ENCODE assay signal across 2 cellular contexts in genomic region chr6:686528-686927, GRCh38.
TF ChIP-seq lines count a peak whose summit lies in the region.

No MANE protein-coding gene starts in this region.

TF ChIP-seq in GM12878, 131 proteins besides CTCF, POLR2A, EP300 and RAD21 (continued from another document):
- no peak for TF ChIP-seq ATF2 (IDR thresholded peaks at IDR 0.05; ENCODE audit: low read length)
- TF ChIP-seq IRF3 (IDR thresholded peaks at IDR 0.05) = no peak
- TF ChIP-seq ZNF687 (IDR thresholded peaks at IDR 0.05) = no peak
- TF ChIP-seq MTA3 (IDR thresholded peaks at IDR 0.05; ENCODE audit: borderline replicate concordance, low read length) = no peak

TF ChIP-seq in neural cell, 6 proteins besides CTCF, POLR2A, EP300 and RAD21:
- TF ChIP-seq REST (IDR thresholded peaks at IDR 0.05; ENCODE audit: borderline replicate concordance) (no peak), MXI1 (conservative IDR thresholded peaks at IDR 0.05; ENCODE audit: poor library complexity, severe bottlenecking) (no peak), TAF1 (IDR thresholded peaks at IDR 0.05; ENCODE audit: low read depth) (no peak), POLR2AphosphoS5 (IDR thresholded peaks at IDR 0.05) (no peak), SMC3 (conservative IDR thresholded peaks at IDR 0.05; ENCODE audit: poor library complexity) (no peak), EZH2 (IDR thresholded peaks at IDR 0.05; ENCODE audit: borderline replicate concordance, insufficient read depth, low read length, poor library complexity, severe bottlenecking) (no peak)
